Comparison of ENCODE assay signal across 22 cellular contexts in the genomic region with DNA sequence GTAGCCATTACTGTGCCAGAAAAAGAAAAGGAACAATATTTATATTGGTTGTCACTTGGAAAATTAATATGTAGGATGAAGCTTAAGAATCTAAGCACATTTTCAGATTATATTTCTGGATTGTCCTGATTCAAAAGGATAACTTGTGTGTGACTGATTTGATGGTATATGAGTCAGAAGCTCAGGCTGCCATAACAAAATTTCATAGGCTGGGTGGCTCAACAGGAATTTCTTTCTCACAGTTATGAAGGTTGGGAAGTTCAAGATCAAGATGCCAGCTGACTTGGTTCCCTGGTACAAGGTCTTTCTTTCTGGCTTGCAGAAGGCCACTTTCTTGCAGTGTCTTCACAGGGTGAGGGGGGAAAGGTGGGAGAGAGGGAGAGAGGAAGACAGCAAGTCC.
DNase-seq lines count a peak whose midpoint lies in the region; ATAC-seq and TF ChIP-seq lines count a peak whose summit lies in the region.
"Had no signal": no experiment of that assay in that cellular context is flagged by ENCODE, and none has a peak within 500 bp of the region (broad histone marks: within the 10 kb centered on the region; RNA-seq: fewer than 3 reads in every experiment).

No MANE protein-coding gene starts in this region.

- CTCF ChIA-PET in activated naive CD4-positive, alpha-beta T cell treated with anti-CD3 and anti-CD28 coated beads for 36 hours (lab: Charles Lee) = no interaction called here

- H3K27ac Mint-ChIP-seq in activated naive CD4-positive, alpha-beta T cell treated with anti-CD3 and anti-CD28 coated beads for 36 hours = no peak overlapping the region
- H3K27ac Mint-ChIP-seq in glutamatergic neuron (ENCODE audit: unreplicated experiment) = no peak overlapping the region
- H3K27ac Mint-ChIP-seq: activated B cell treated with CpG ODN at 0.5 μM for 24 hours; effector memory CD8-positive, alpha-beta T cell; immature natural killer cell had no signal

- TF ChIP-seq CTCF in fibroblast of the aortic adventitia (IDR thresholded peaks at IDR 0.05; ENCODE audit: insufficient read depth, low read length) = no peak
- no peak for TF ChIP-seq CTCF in glutamatergic neuron (IDR thresholded peaks at IDR 0.05; ENCODE audit: partially characterized antibody, unreplicated experiment)

- H3K27me3 Mint-ChIP-seq in activated naive CD4-positive, alpha-beta T cell treated with anti-CD3 and anti-CD28 coated beads for 36 hours (ENCODE audit: low read depth) = no peaks in the 10 kb centered on the region
- no peaks in the 10 kb centered on the region for H3K27me3 Mint-ChIP-seq in glutamatergic neuron (ENCODE audit: unreplicated experiment)
- H3K27me3 Mint-ChIP-seq: activated B cell treated with CpG ODN at 0.5 μM for 24 hours; effector memory CD8-positive, alpha-beta T cell had no signal

- H3K4me3 Mint-ChIP-seq in activated naive CD4-positive, alpha-beta T cell treated with anti-CD3 and anti-CD28 coated beads for 36 hours = no peak overlapping the region
- H3K4me3 Mint-ChIP-seq in glutamatergic neuron (ENCODE audit: unreplicated experiment) = no peak overlapping the region
- H3K4me3 Mint-ChIP-seq: activated B cell treated with CpG ODN at 0.5 μM for 24 hours; effector memory CD8-positive, alpha-beta T cell; immature natural killer cell had no signal

- H3K9me3 Mint-ChIP-seq in activated naive CD4-positive, alpha-beta T cell treated with anti-CD3 and anti-CD28 coated beads for 36 hours = no peaks in the 10 kb centered on the region
- peaks cover 1% of the 10 kb centered on the region for H3K9me3 Mint-ChIP-seq in glutamatergic neuron (ENCODE audit: unreplicated experiment)
- H3K9me3 Mint-ChIP-seq: activated B cell treated with CpG ODN at 0.5 μM for 24 hours; effector memory CD8-positive, alpha-beta T cell; immature natural killer cell had no signal

- intact Hi-C loops in activated naive CD4-positive, alpha-beta T cell treated with anti-CD3 and anti-CD28 coated beads for 36 hours (cut with micrococcal nuclease) = no loop called here

- DNase-seq in HCEC 1CT (peak; percentile 65), fibroblast of the aortic adventitia (ENCODE audit: low read depth) (peak; percentile 24), glutamatergic neuron (no peak), SIG-M5 treated with dmso at 0.1 percent for 504 hours (lab: John Stamatoyannopoulos, UW; ENCODE audit: unreplicated experiment) (no peak), NCI-H1092 treated with DMSO at 0.1 percent for 48 hours (lab: John Stamatoyannopoulos, UW) (no peak)
- DNase-seq in activated naive CD4-positive, alpha-beta T cell treated with anti-CD3 and anti-CD28 coated beads for 36 hours = no peak
- DNase-seq: activated B cell treated with CpG ODN at 0.5 μM for 24 hours; activated CD4-positive, alpha-beta T cell treated with anti-CD3 and anti-CD28 coated beads, Interleukin-2, amount 50 U/mL, for 48 hours; activated gamma-delta T cell treated with Interleukin-2 at 50 U/mL for 16 hours; Calu3; cerebellar nuclear complex; effector memory CD8-positive, alpha-beta T cell; esophagus squamous epithelium; heart right ventricle; immature natural killer cell; lower lobe of right lung; NCI-H1694 treated with DMSO at 0.1 percent for 48 hours; retina; stimulated activated CD4-positive, alpha-beta T cell treated with anti-CD3 and anti-CD28 coated beads, Interleukin-12 subunit alpha, Interleukin-12 subunit beta, amount 100 ng/mL, for 4 hours; upper lobe of left lung had no signal

- H3K4me1 Mint-ChIP-seq in activated naive CD4-positive, alpha-beta T cell treated with anti-CD3 and anti-CD28 coated beads for 36 hours (ENCODE audit: low read depth) = no peaks in the 10 kb centered on the region
- H3K4me1 Mint-ChIP-seq in glutamatergic neuron (ENCODE audit: low read depth, unreplicated experiment) = no peaks in the 10 kb centered on the region
- H3K4me1 Mint-ChIP-seq: activated B cell treated with CpG ODN at 0.5 μM for 24 hours had no signal

- no peaks in the 10 kb centered on the region for H3K36me3 Mint-ChIP-seq in activated naive CD4-positive, alpha-beta T cell treated with anti-CD3 and anti-CD28 coated beads for 36 hours (ENCODE audit: low read depth)
- no peaks in the 10 kb centered on the region for H3K36me3 Mint-ChIP-seq in glutamatergic neuron (ENCODE audit: unreplicated experiment)
- H3K36me3 Mint-ChIP-seq: immature natural killer cell had no signal

- H3K4me3 ChIP-seq in fibroblast of the aortic adventitia (ENCODE audit: low read depth, low read length) = no peak overlapping the region
- H3K4me3 ChIP-seq: esophagus squamous epithelium, heart right ventricle, K562, lower lobe of right lung, upper lobe of left lung had no signal

- ATAC-seq in SK-N-SH treated with all-trans-retinoic acid at 6 μM for 48 hours = peak; percentile 65
- ATAC-seq: effector memory CD8-positive, alpha-beta T cell; heart right ventricle; K562; lower lobe of right lung had no signal

TF ChIP-seq in SK-N-SH treated with all-trans-retinoic acid at 6 μM for 48 hours, 23 proteins besides CTCF, POLR2A, EP300 and RAD21:
- TF ChIP-seq, protein P1, sequence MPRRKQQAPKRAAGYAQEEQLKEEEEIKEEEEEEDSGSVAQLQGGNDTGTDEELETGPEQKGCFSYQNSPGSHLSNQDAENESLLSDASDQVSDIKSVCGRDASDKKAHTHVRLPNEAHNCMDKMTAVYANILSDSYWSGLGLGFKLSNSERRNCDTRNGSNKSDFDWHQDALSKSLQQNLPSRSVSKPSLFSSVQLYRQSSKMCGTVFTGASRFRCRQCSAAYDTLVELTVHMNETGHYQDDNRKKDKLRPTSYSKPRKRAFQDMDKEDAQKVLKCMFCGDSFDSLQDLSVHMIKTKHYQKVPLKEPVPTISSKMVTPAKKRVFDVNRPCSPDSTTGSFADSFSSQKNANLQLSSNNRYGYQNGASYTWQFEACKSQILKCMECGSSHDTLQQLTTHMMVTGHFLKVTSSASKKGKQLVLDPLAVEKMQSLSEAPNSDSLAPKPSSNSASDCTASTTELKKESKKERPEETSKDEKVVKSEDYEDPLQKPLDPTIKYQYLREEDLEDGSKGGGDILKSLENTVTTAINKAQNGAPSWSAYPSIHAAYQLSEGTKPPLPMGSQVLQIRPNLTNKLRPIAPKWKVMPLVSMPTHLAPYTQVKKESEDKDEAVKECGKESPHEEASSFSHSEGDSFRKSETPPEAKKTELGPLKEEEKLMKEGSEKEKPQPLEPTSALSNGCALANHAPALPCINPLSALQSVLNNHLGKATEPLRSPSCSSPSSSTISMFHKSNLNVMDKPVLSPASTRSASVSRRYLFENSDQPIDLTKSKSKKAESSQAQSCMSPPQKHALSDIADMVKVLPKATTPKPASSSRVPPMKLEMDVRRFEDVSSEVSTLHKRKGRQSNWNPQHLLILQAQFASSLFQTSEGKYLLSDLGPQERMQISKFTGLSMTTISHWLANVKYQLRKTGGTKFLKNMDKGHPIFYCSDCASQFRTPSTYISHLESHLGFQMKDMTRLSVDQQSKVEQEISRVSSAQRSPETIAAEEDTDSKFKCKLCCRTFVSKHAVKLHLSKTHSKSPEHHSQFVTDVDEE (CRISPR knock-in tag; IDR thresholded peaks at IDR 0.05) = no peak
- TF ChIP-seq, protein P2, sequence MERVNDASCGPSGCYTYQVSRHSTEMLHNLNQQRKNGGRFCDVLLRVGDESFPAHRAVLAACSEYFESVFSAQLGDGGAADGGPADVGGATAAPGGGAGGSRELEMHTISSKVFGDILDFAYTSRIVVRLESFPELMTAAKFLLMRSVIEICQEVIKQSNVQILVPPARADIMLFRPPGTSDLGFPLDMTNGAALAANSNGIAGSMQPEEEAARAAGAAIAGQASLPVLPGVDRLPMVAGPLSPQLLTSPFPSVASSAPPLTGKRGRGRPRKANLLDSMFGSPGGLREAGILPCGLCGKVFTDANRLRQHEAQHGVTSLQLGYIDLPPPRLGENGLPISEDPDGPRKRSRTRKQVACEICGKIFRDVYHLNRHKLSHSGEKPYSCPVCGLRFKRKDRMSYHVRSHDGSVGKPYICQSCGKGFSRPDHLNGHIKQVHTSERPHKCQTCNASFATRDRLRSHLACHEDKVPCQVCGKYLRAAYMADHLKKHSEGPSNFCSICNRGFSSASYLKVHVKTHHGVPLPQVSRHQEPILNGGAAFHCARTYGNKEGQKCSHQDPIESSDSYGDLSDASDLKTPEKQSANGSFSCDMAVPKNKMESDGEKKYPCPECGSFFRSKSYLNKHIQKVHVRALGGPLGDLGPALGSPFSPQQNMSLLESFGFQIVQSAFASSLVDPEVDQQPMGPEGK (CRISPR knock-in tag; IDR thresholded peaks at IDR 0.05; ENCODE audit: borderline replicate concordance) = no peak
- TF ChIP-seq ISL1 (CRISPR knock-in tag; IDR thresholded peaks at IDR 0.05) (0 out of 2 replicates have a peak, but pooled peaks have one; percentile 4), ESRRG (CRISPR knock-in tag; IDR thresholded peaks at IDR 0.05) (no peak)

Comparison
In these comparisons a context has a peak if more than half of its experiments do, and no peak if none do; other contexts are left out.
1. DNase-seq: peak in HCEC 1CT (single experiment) and fibroblast of the aortic adventitia (single experiment); none in activated naive CD4-positive, alpha-beta T cell treated with anti-CD3 and anti-CD28 coated beads for 36 hours (single experiment), glutamatergic neuron (single experiment), SIG-M5 treated with dmso at 0.1 percent for 504 hours (single experiment) and NCI-H1092 treated with DMSO at 0.1 percent for 48 hours (single experiment).